Comparison of ENCODE assay signal across 1 cellular context in genomic region chr3:44474886-44475285, GRCh38.
TF ChIP-seq lines count a peak whose summit lies in the region.
"Not testable (repeated sequence)": the region's sequence is repeated elsewhere in the genome, so short reads cannot be mapped to it uniquely, and the experiment has no call there.

No MANE protein-coding gene starts in this region.

TF ChIP-seq in K562, 482 proteins besides CTCF, POLR2A, EP300 and RAD21:
- TF ChIP-seq ATF7 (IDR thresholded peaks at IDR 0.05), result 0 out of 2 replicates have a peak, but pooled peaks have one; percentile 24
- 0 out of 2 replicates have a peak, but pooled peaks have one; percentile 25 for TF ChIP-seq SMARCA4 (IDR thresholded peaks at IDR 0.05)
- TF ChIP-seq, protein P1, sequence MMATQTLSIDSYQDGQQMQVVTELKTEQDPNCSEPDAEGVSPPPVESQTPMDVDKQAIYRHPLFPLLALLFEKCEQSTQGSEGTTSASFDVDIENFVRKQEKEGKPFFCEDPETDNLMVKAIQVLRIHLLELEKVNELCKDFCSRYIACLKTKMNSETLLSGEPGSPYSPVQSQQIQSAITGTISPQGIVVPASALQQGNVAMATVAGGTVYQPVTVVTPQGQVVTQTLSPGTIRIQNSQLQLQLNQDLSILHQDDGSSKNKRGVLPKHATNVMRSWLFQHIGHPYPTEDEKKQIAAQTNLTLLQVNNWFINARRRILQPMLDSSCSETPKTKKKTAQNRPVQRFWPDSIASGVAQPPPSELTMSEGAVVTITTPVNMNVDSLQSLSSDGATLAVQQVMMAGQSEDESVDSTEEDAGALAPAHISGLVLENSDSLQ (IDR thresholded peaks at IDR 0.05), result peak; percentile 39; the same call in 1 of the 2 replicates
- 0 out of 2 replicates have a peak, but pooled peaks have one; percentile 18 for TF ChIP-seq NBN (IDR thresholded peaks at IDR 0.05; ENCODE audit: low read depth)
- 0 out of 2 replicates have a peak, but pooled peaks have one; percentile 7 for TF ChIP-seq NFE2 (IDR thresholded peaks at IDR 0.05; ENCODE audit: low read depth)
- peak; percentile 31; the same call in 1 of the 2 replicates for TF ChIP-seq ARID1B (IDR thresholded peaks at IDR 0.05)
- peak; percentile 78 for TF ChIP-seq FOSL1 (tag; conservative IDR thresholded peaks at IDR 0.05)
- peak; percentile 47; the same call in 1 of the 2 replicates for TF ChIP-seq DPF2 (IDR thresholded peaks at IDR 0.05)
- TF ChIP-seq SMARCE1 (IDR thresholded peaks at IDR 0.05), result 0 out of 2 replicates have a peak, but pooled peaks have one; percentile 46
- 0 out of 2 replicates have a peak, but pooled peaks have one; percentile 10 for TF ChIP-seq CC2D1A (IDR thresholded peaks at IDR 0.05)
- TF ChIP-seq ATF3 (IDR thresholded peaks at IDR 0.05), result peak; percentile 27; the same call in 1 of the 2 replicates
- TF ChIP-seq ATF3 (CRISPR knock-in tag; conservative IDR thresholded peaks at IDR 0.05), result not testable (repeated sequence)
- peak; percentile 38 for TF ChIP-seq MEIS2 (IDR thresholded peaks at IDR 0.05; ENCODE audit: partially characterized antibody)
- TF ChIP-seq PRDM10 (IDR thresholded peaks at IDR 0.05; ENCODE audit: partially characterized antibody), result peak; percentile 11
